In genomic region chr1:217139513-217139912, GRCh38 we compare ENCODE assay signal across 1 cellular context.
TF ChIP-seq lines count a peak whose summit lies in the region.

No MANE protein-coding gene starts in this region.

TF ChIP-seq in H1, 55 proteins besides CTCF, POLR2A, EP300 and RAD21 (continued from another document):
- TF ChIP-seq POU5F1 (IDR thresholded peaks at IDR 0.05; ENCODE audit: low read depth, low read length) = no peak
